21 cellular contexts compared by ENCODE assay signal in genomic region chr2:20917724-20918572, GRCh38.
DNase-seq lines count a peak whose midpoint lies in the region; ATAC-seq and TF ChIP-seq lines count a peak whose summit lies in the region.
"Had no signal": no experiment of that assay in that cellular context is flagged by ENCODE, and none has a peak within 500 bp of the region (broad histone marks: within the 10 kb centered on the region; RNA-seq: fewer than 3 reads in every experiment).

No MANE protein-coding gene starts in this region.

- H3K27ac ChIP-seq in ascending aorta: peak overlapping the region; percentile 53 to 62
- H3K27ac ChIP-seq: lower lobe of right lung, upper lobe of left lung had no signal

- no peaks in the 10 kb centered on the region for H3K9me3 ChIP-seq in ascending aorta
- H3K9me3 ChIP-seq: lower lobe of right lung, upper lobe of left lung had no signal

- intact Hi-C loops in ascending aorta (cut with DNase I): loop anchor here (5.0 kb wide), 1 partner anchor 236 kb away; no protein-coding TSS in a partner anchor

- no peaks in the 10 kb centered on the region for H3K36me3 ChIP-seq in ascending aorta
- H3K36me3 ChIP-seq: lower lobe of right lung, upper lobe of left lung had no signal

- peaks cover 0 to 10% of the 10 kb centered on the region in 2 donors for H3K4me1 ChIP-seq in ascending aorta
- H3K4me1 ChIP-seq: lower lobe of right lung, upper lobe of left lung had no signal

- H3K4me3 ChIP-seq in ascending aorta: no peak overlapping the region
- H3K4me3 ChIP-seq in fibroblast of the aortic adventitia (ENCODE audit: low read depth, low read length): no peak overlapping the region
- H3K4me3 ChIP-seq: lower lobe of right lung, upper lobe of left lung had no signal

- peak; percentile 62 for DNase-seq in EL
- no peak for DNase-seq in ascending aorta (ENCODE audit: low spot score in 2 of 2)
- peak; percentile 5 for DNase-seq in fibroblast of the aortic adventitia (ENCODE audit: low read depth)
- DNase-seq in non-pigmented ciliary epithelial cell (ENCODE audit: low read depth): peak; percentile 38
- DNase-seq in activated effector memory CD4-positive, alpha-beta T cell treated with Interleukin-2 at 50 U/mL for 16 hours: no peak
- DNase-seq in effector CD8-positive, alpha-beta T cell (lab: John Stamatoyannopoulos, UW): no peak
- no peak for DNase-seq in NK-92 treated with Interleukin-12 subunit alpha and Interleukin-12 subunit beta, amount 100 ng/mL, for 24 hours (lab: John Stamatoyannopoulos, UW)
- DNase-seq: activated CD8-positive, alpha-beta T cell treated with anti-CD3 and anti-CD28 coated beads, Interleukin-2, amount 10 ng/mL, durations not matched to agents 7 days and 5 days; activated naive CD8-positive, alpha-beta T cell treated with anti-CD3 and anti-CD28 coated beads, Interleukin-2, amount 10 ng/mL, durations not matched to agents 7 days and 5 days; activated T-cell treated with anti-CD3 and anti-CD28 coated beads, Interleukin-2, amount 50 U/mL, for 48 hours; DND-41; endodermal cell; H7; lower lobe of right lung; natural killer cell; NCI-H1105 treated with DMSO at 0.1 percent for 48 hours; NCI-H2171; stimulated activated CD4-positive, alpha-beta T cell treated with anti-CD3 and anti-CD28 coated beads, Interleukin-15, amount 100 ng/mL, for 24 hours; stimulated activated naive CD4-positive, alpha-beta T cell had no signal

- no peak for TF ChIP-seq CTCF in ascending aorta (IDR thresholded peaks at IDR 0.05)
- no peak for TF ChIP-seq CTCF in fibroblast of the aortic adventitia (IDR thresholded peaks at IDR 0.05; ENCODE audit: insufficient read depth, low read length)

- ATAC-seq in GM21423 (IDR thresholded peaks at IDR 0.05; ENCODE audit: unreplicated experiment): no peak
- ATAC-seq: activated CD8-positive, alpha-beta T cell treated with anti-CD3 and anti-CD28 coated beads, Interleukin-2, amount 10 ng/mL, durations not matched to agents 7 days and 5 days; lower lobe of right lung; natural killer cell had no signal

- H3K27me3 ChIP-seq in ascending aorta: no peaks in the 10 kb centered on the region
- H3K27me3 ChIP-seq: upper lobe of left lung had no signal

Comparison
In these comparisons a context has a peak if more than half of its experiments do, and no peak if none do; other contexts are left out.
1. DNase-seq: peak in EL (single experiment), fibroblast of the aortic adventitia (single experiment) and non-pigmented ciliary epithelial cell (single experiment); none in ascending aorta (0 of 2), activated effector memory CD4-positive, alpha-beta T cell treated with Interleukin-2 at 50 U/mL for 16 hours (single experiment), effector CD8-positive, alpha-beta T cell (single experiment) and NK-92 treated with Interleukin-12 subunit alpha and Interleukin-12 subunit beta, amount 100 ng/mL, for 24 hours (single experiment).